In genomic region chr13:97659602-97660001, GRCh38 we compare ENCODE assay signal across 9 cellular contexts.
DNase-seq lines count a peak whose midpoint lies in the region; ATAC-seq and TF ChIP-seq lines count a peak whose summit lies in the region.
"Had no signal": no experiment of that assay in that cellular context is flagged by ENCODE, and none has a peak within 500 bp of the region (broad histone marks: within the 10 kb centered on the region; RNA-seq: fewer than 3 reads in every experiment).

No MANE protein-coding gene starts in this region.

- H3K9me3 ChIP-seq in HEK293 (ENCODE audit: control insufficient read depth, insufficient read depth, low read depth, low read length), result no peaks in the 10 kb centered on the region
- no peaks in the 10 kb centered on the region for H3K9me3 ChIP-seq in adrenal gland (replicated peaks in 1 of 3)

- no peaks in the 10 kb centered on the region for H3K27me3 ChIP-seq in adrenal gland

- H3K4me3 ChIP-seq in HEK293 (ENCODE audit: low read depth, low read length), result no peak overlapping the region
- H3K4me3 ChIP-seq in adrenal gland, result no peak overlapping the region

- intact Hi-C loops in adrenal gland (cut with DNase I), result no loop called here

- WGBS in adrenal gland, 4 donors, result 40 to 67% (median 47%) methylated on average over 1 to 4 of the region's 4 CpGs

- ATAC-seq in HG02852 (IDR thresholded peaks at IDR 0.05; ENCODE audit: unreplicated experiment), result no peak

- CTCF ChIA-PET in HEK293 (lab: Yijun Ruan, JAX), result no interaction called here

- no peak for TF ChIP-seq POLR2A in adrenal gland (IDR thresholded peaks at IDR 0.05)

- TF ChIP-seq CTCF in HEK293 (tag by site-specific recombination; IDR thresholded peaks at IDR 0.05) (no peak), adrenal gland (IDR thresholded peaks at IDR 0.05) (peak; percentile 12 to 52 (median 42))

- POLR2A ChIA-PET in HEK293 (lab: Yijun Ruan, JAX), result no interaction called here

- DNase-seq in AG20443 (ENCODE audit: low spot score), result peak; percentile 29
- peak in 6 of 7 donors; percentile 23 to 66 (median 34) for DNase-seq in adrenal gland
- DNase-seq in left kidney (ENCODE audit: low read depth, low spot score), result peak; percentile 71
- DNase-seq in NK-92 treated with Interleukin-12 subunit alpha and Interleukin-12 subunit beta, amount 100 ng/mL, for 24 hours (lab: John Stamatoyannopoulos, UW), result no peak
- DNase-seq in stimulated activated CD4-positive, alpha-beta T cell treated with anti-CD3 and anti-CD28 coated beads, Interleukin-4, amount 100 ng/mL, for 24 hours, result no peak
- no peak for DNase-seq in NCI-H1417 treated with DMSO at 0.1 percent for 48 hours (lab: John Stamatoyannopoulos, UW)
- DNase-seq: DMS153 had no signal

- H3K36me3 ChIP-seq in HEK293 (ENCODE audit: control insufficient read depth in 2 of 2, insufficient read depth in 1 of 2, low read length in 2 of 2) (no peaks in the 10 kb centered on the region), adrenal gland (replicated peaks in 1 of 2) (no peaks in the 10 kb centered on the region)

- no peaks in the 10 kb centered on the region for H3K4me1 ChIP-seq in HEK293 (ENCODE audit: control insufficient read depth, insufficient read depth, low read length)
- no peaks in the 10 kb centered on the region for H3K4me1 ChIP-seq in adrenal gland (replicated peaks in 1 of 2)

- H3K27ac ChIP-seq in HEK293 (ENCODE audit: extremely low read depth, low read depth, low read length) (no peak overlapping the region), adrenal gland (no peak overlapping the region)

TF ChIP-seq in HEK293, 187 proteins besides CTCF, POLR2A, EP300 and RAD21:
- peak; percentile 30; the same call in 1 of the 2 replicates for TF ChIP-seq ZNF654 (tag by site-specific recombination; IDR thresholded peaks at IDR 0.05; ENCODE audit: low read depth)
- no peak for TF ChIP-seq ZNF292 (tag by site-specific recombination; IDR thresholded peaks at IDR 0.05; ENCODE audit: borderline replicate concordance, low read depth)

Comparison
In these comparisons a context has a peak if more than half of its experiments do, and no peak if none do; other contexts are left out.
1. DNase-seq: peak in AG20443 (single experiment), adrenal gland (6 of 7) and left kidney (single experiment); none in NK-92 treated with Interleukin-12 subunit alpha and Interleukin-12 subunit beta, amount 100 ng/mL, for 24 hours (single experiment), stimulated activated CD4-positive, alpha-beta T cell treated with anti-CD3 and anti-CD28 coated beads, Interleukin-4, amount 100 ng/mL, for 24 hours (single experiment) and NCI-H1417 treated with DMSO at 0.1 percent for 48 hours (single experiment).